In genomic region chr17:78390241-78391050, GRCh38 we compare ENCODE assay signal across 10 cellular contexts. TPM values are rescaled to one million over a fixed set of nuclear protein-coding genes. Genes with fewer than 3 reads are reported as not detected.
DNase-seq lines count a peak whose midpoint lies in the region; ATAC-seq and TF ChIP-seq lines count a peak whose summit lies in the region.
"Had no signal": no experiment of that assay in that cellular context is flagged by ENCODE, and none has a peak within 500 bp of the region (broad histone marks: within the 10 kb centered on the region; RNA-seq: fewer than 3 reads in every experiment).

No MANE protein-coding gene starts in this region.

- WGBS in smooth muscle cell (ENCODE audit: low lambda C conversion rate): 19% methylated on average over 15 of the region's 15 CpGs

- peak overlapping the region; percentile 36 for H3K27ac Mint-ChIP-seq in T-helper 1 cell treated with Interleukin-12 subunit alpha and Interleukin-12 subunit beta and Interleukin-4 antibody, amounts not matched to agents 30 μg/mL and 1 μg/mL, for 36 hours

- H3F3A ChIP-seq in smooth muscle cell (ENCODE audit: low read depth): peaks cover 27% of the 10 kb centered on the region

- H3K9me3 Mint-ChIP-seq in T-helper 1 cell treated with Interleukin-12 subunit alpha and Interleukin-12 subunit beta and Interleukin-4 antibody, amounts not matched to agents 30 μg/mL and 1 μg/mL, for 36 hours: no peaks in the 10 kb centered on the region

- peaks cover 32% of the 10 kb centered on the region for H4K20me1 ChIP-seq in smooth muscle cell (ENCODE audit: low read depth)

- H3K36me3 ChIP-seq in smooth muscle cell (ENCODE audit: low read depth): no peaks in the 10 kb centered on the region

- H3K9me3 ChIP-seq in smooth muscle cell (replicated peaks; ENCODE audit: low read depth): no peaks in the 10 kb centered on the region

- ATAC-seq in GM21529 (IDR thresholded peaks at IDR 0.05; ENCODE audit: unreplicated experiment): no peak
- no peak for ATAC-seq in HG02981 (IDR thresholded peaks at IDR 0.05; ENCODE audit: unreplicated experiment)

- H3K4me3 Mint-ChIP-seq in T-helper 1 cell treated with Interleukin-12 subunit alpha and Interleukin-12 subunit beta and Interleukin-4 antibody, amounts not matched to agents 30 μg/mL and 1 μg/mL, for 36 hours: no peak overlapping the region

- H3K4me1 ChIP-seq in smooth muscle cell (ENCODE audit: low read depth): peaks cover 16% of the 10 kb centered on the region

- no peak for DNase-seq in T-helper 1 cell
- DNase-seq in RKO (ENCODE audit: low spot score): peak; percentile 55
- peak; percentile 96 for DNase-seq in fibroblast of pulmonary artery (ENCODE audit: low read depth)
- peak; percentile 19 for DNase-seq in smooth muscle cell (lab: John Stamatoyannopoulos, UW; ENCODE audit: unreplicated experiment)
- no peak for DNase-seq in iPS-NIHi7 (ENCODE audit: extremely low spot score)
- DNase-seq: occipital lobe had no signal

- H3K4me3 ChIP-seq in fibroblast of pulmonary artery (replicated peaks; ENCODE audit: low read depth, low read length): no peak overlapping the region
- no peak overlapping the region for H3K4me3 ChIP-seq in smooth muscle cell

- H3K27ac ChIP-seq in smooth muscle cell (ENCODE audit: low read depth): peak overlapping the region; percentile 94
- H3K27ac ChIP-seq: C4-2B had no signal

- no peaks in the 10 kb centered on the region for H3K27me3 ChIP-seq in smooth muscle cell (ENCODE audit: low read depth)

- peaks cover 44% of the 10 kb centered on the region for H3K4me1 Mint-ChIP-seq in T-helper 1 cell treated with Interleukin-12 subunit alpha and Interleukin-12 subunit beta and Interleukin-4 antibody, amounts not matched to agents 30 μg/mL and 1 μg/mL, for 36 hours (ENCODE audit: low read depth)

- TF ChIP-seq CTCF in fibroblast of pulmonary artery (IDR thresholded peaks at IDR 0.05; ENCODE audit: low read length, missing control alignments) (no peak), smooth muscle cell (IDR thresholded peaks at IDR 0.05; ENCODE audit: borderline replicate concordance, insufficient read depth, poor library complexity, severe bottlenecking) (no peak)

- H3K9ac ChIP-seq in smooth muscle cell (ENCODE audit: low read depth): peak overlapping the region; percentile 62

- no peak overlapping the region for H2AFZ ChIP-seq in smooth muscle cell (ENCODE audit: low read depth)

- peak overlapping the region; percentile 68 for H3K4me2 ChIP-seq in smooth muscle cell

- peaks cover 66% of the 10 kb centered on the region for H3K79me2 ChIP-seq in smooth muscle cell (ENCODE audit: low read depth)

- H3K27me3 Mint-ChIP-seq in T-helper 1 cell treated with Interleukin-12 subunit alpha and Interleukin-12 subunit beta and Interleukin-4 antibody, amounts not matched to agents 30 μg/mL and 1 μg/mL, for 36 hours (ENCODE audit: low read depth): no peaks in the 10 kb centered on the region

- peaks cover 32% of the 10 kb centered on the region for H3K36me3 Mint-ChIP-seq in T-helper 1 cell treated with Interleukin-12 subunit alpha and Interleukin-12 subunit beta and Interleukin-4 antibody, amounts not matched to agents 30 μg/mL and 1 μg/mL, for 36 hours (ENCODE audit: low read depth)

RNA-seq across cellular contexts. Expression of gene PGS1, which starts 12.0 kb away (rescaled TPM):
- 29.5 and 29.9 TPM in 2 replicates for total RNA-seq in smooth muscle cell
- 22.6 and 37.8 TPM in 2 replicates for polyA plus RNA-seq in smooth muscle cell

RNA-seq across cellular contexts. Expression of gene SOCS3, which starts 30.6 kb away (rescaled TPM):
- 116 and 172 TPM in 2 replicates for total RNA-seq in smooth muscle cell
- polyA plus RNA-seq in smooth muscle cell: 201 and 310 TPM in 2 replicates

Comparison
In these comparisons a context has a peak if more than half of its experiments do, and no peak if none do; other contexts are left out.
1. DNase-seq: peak in RKO (single experiment), fibroblast of pulmonary artery (single experiment) and smooth muscle cell (single experiment); none in T-helper 1 cell (0 of 5) and iPS-NIHi7 (single experiment).